In genomic region chr11:68579455-68579854, GRCh38 we compare ENCODE assay signal across 1 cellular context.
TF ChIP-seq lines count a peak whose summit lies in the region.

No MANE protein-coding gene starts in this region.

TF ChIP-seq in IMR-90, 13 proteins besides CTCF, POLR2A, EP300 and RAD21 (continued from another document):
- no peak for TF ChIP-seq MXI1 (IDR thresholded peaks at IDR 0.05; ENCODE audit: borderline replicate concordance, low read depth, low read length)
- TF ChIP-seq CHD1 (IDR thresholded peaks at IDR 0.05; ENCODE audit: low read depth, low read length): no peak
- TF ChIP-seq MAZ (IDR thresholded peaks at IDR 0.05; ENCODE audit: borderline replicate concordance, low read depth, low read length): no peak
TF ChIP-seq in IMR-90: peak in this region for 4.
